In the genomic region with DNA sequence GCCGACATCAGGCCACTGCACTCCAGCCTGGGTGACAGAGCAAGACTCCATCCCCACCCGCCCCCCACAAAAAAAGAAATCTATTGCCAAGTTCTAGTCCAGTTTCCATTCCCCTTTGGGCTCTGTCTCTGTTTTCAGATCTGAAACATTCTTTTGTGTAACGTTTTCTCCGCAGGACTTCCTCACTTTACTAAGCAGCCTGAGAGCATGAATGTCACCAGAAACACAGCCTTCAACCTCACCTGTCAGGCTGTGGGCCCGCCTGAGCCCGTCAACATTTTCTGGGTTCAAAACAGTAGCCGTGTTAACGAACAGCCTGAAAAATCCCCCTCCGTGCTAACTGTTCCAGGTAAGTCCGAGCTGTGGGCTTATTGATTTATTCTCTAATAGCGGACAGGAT, we compare ENCODE assay signal across 19 cellular contexts. TPM values are rescaled to one million over a fixed set of nuclear protein-coding genes. Genes with fewer than 3 reads are reported as not detected.
DNase-seq lines count a peak whose midpoint lies in the region; ATAC-seq, FAIRE-seq and TF ChIP-seq lines count a peak whose summit lies in the region.
"Had no signal": no experiment of that assay in that cellular context is flagged by ENCODE, and none has a peak within 500 bp of the region (broad histone marks: within the 10 kb centered on the region; RNA-seq: fewer than 3 reads in every experiment).

No MANE protein-coding gene starts in this region.

- no peak overlapping the region for H3K9ac ChIP-seq in mammary epithelial cell (ENCODE audit: insufficient read depth, low read length)

- H3K4me3 ChIP-seq in mammary epithelial cell (replicated peaks in 1 of 3; ENCODE audit: insufficient read depth in 1 of 3, low read depth in 2 of 3, low read length in 3 of 3) (no peak overlapping the region), dorsolateral prefrontal cortex (no peak overlapping the region), pancreas (no peak overlapping the region), transverse colon (no peak overlapping the region)
- H3K4me3 ChIP-seq: GM12878 had no signal

- H3K27ac ChIP-seq in mammary epithelial cell (ENCODE audit: insufficient read depth, low read depth, low read length), result no peak overlapping the region
- H3K27ac ChIP-seq in dorsolateral prefrontal cortex, result peak overlapping the region in 58 of 59 donors; percentile 59 to 95 (median 86)
- peak overlapping the region in 3 of 4 donors; percentile 57 to 79 (median 75) for H3K27ac ChIP-seq in pancreas
- peak overlapping the region; percentile 70 to 84 (median 78) for H3K27ac ChIP-seq in transverse colon

- intact Hi-C loops in MCF 10A (cut with micrococcal nuclease), result no loop called here
- intact Hi-C loops in mammary epithelial cell (cut with micrococcal nuclease), result loop anchor here (2.0 kb wide), 2 partner anchors 28 to 60 kb away; no protein-coding TSS in a partner anchor
- intact Hi-C loops in dorsolateral prefrontal cortex (cut with DNase I), result no loop called here
- intact Hi-C loops in pancreas (cut with DNase I), result no loop called here
- intact Hi-C loops in transverse colon (cut with DNase I; ENCODE audit: low total_unique reads), result no loop called here

- no peak for DNase-seq in MCF 10A (ENCODE audit: unreplicated experiment)
- no peak for DNase-seq in mammary epithelial cell
- DNase-seq in dorsolateral prefrontal cortex, result no peak
- DNase-seq in pancreas, result no peak
- no peak for DNase-seq in transverse colon
- no peak for DNase-seq in activated naive CD4-positive, alpha-beta T cell (lab: John Stamatoyannopoulos, UW)
- DNase-seq in activated effector memory CD4-positive, alpha-beta T cell treated with Interleukin-2 at 50 U/mL for 16 hours, result no peak
- no peak for DNase-seq in NCI-H524 treated with DMSO at 0.1 percent for 48 hours (lab: John Stamatoyannopoulos, UW)
- DNase-seq: 8988T; activated CD4-positive, alpha-beta T cell treated with anti-CD3 and anti-CD28 coated beads, Interleukin-2, amount 50 U/mL, for 48 hours; activated naive CD8-positive, alpha-beta T cell treated with anti-CD3 and anti-CD28 coated beads, Interleukin-2, amount 10 ng/mL, durations not matched to agents 7 days and 5 days; activated T-cell treated with anti-CD3 and anti-CD28 coated beads, Interleukin-2, amount 50 U/mL, for 4 hours; foreskin melanocyte; NCI-H1694; stimulated activated CD4-positive, alpha-beta T cell treated with anti-CD3 and anti-CD28 coated beads, Interleukin-4, amount 100 ng/mL, for 1 hour had no signal

- TF ChIP-seq EP300 in transverse colon (IDR thresholded peaks at IDR 0.05; ENCODE audit: low read depth), result no peak

- TF ChIP-seq CTCF in MCF 10A (IDR thresholded peaks at IDR 0.05; ENCODE audit: unreplicated experiment) (no peak), mammary epithelial cell (conservative IDR thresholded peaks at IDR 0.05 in 1 of 2, IDR thresholded peaks at IDR 0.05 in 1 of 2; ENCODE audit: extremely low read depth in 1 of 2, insufficient read depth in 1 of 2, low read depth in 1 of 2, low read length in 2 of 2) (no peak), dorsolateral prefrontal cortex (IDR thresholded peaks at IDR 0.05 in 54 of 56, conservative IDR thresholded peaks at IDR 0.05 in 2 of 56; ENCODE audit: low read depth in 1 of 56, partially characterized antibody in 56 of 56) (no peak), pancreas (IDR thresholded peaks at IDR 0.05) (no peak), transverse colon (IDR thresholded peaks at IDR 0.05) (no peak)

- no TSS peak for BruUV-seq in MCF 10A (replicated peaks; lab: Mats Ljungman, UMichigan)
- BruUV-seq in mammary epithelial cell (replicated peaks; lab: Mats Ljungman, UMichigan), result no TSS peak

- H3K27ac Mint-ChIP-seq in MCF 10A (ENCODE audit: low read depth, unreplicated experiment), result peak overlapping the region; percentile 51
- H3K27ac Mint-ChIP-seq: activated naive CD8-positive, alpha-beta T cell treated with anti-CD3 and anti-CD28 coated beads, Interleukin-2, amount 10 ng/mL, durations not matched to agents 7 days and 5 days had no signal

- H3K4me1 Mint-ChIP-seq in MCF 10A (ENCODE audit: insufficient read depth, unreplicated experiment), result peaks cover 6% of the 10 kb centered on the region
- H3K4me1 Mint-ChIP-seq: activated naive CD8-positive, alpha-beta T cell treated with anti-CD3 and anti-CD28 coated beads, Interleukin-2, amount 10 ng/mL, durations not matched to agents 7 days and 5 days had no signal

- H3K4me1 ChIP-seq in mammary epithelial cell (ENCODE audit: insufficient read depth, low read length) (peaks cover 16% of the 10 kb centered on the region), pancreas (peaks cover 18 to 31% (median 22%) of the 10 kb centered on the region in 3 donors), transverse colon (peaks cover 21 to 31% (median 28%) of the 10 kb centered on the region in 4 donors)

- TF ChIP-seq POLR2A in transverse colon (IDR thresholded peaks at IDR 0.05), result no peak

- 74% methylated on average over 10 of the region's 11 CpGs for WGBS in mammary epithelial cell (ENCODE audit: low coverage, missing lambda C conversion rate)
- 50 to 60% methylated on average over 11 of the region's 11 CpGs for WGBS in pancreas, 2 donors
- WGBS in transverse colon (ENCODE audit: low coverage in 1 of 2), 2 donors, result 91 to 93% methylated on average over 6 to 11 of the region's 11 CpGs

- no peaks in the 10 kb centered on the region for H3K79me2 ChIP-seq in mammary epithelial cell (ENCODE audit: insufficient read depth, low read length)

- no peak overlapping the region for H3K4me3 Mint-ChIP-seq in MCF 10A (ENCODE audit: unreplicated experiment)
- H3K4me3 Mint-ChIP-seq: activated naive CD8-positive, alpha-beta T cell treated with anti-CD3 and anti-CD28 coated beads, Interleukin-2, amount 10 ng/mL, durations not matched to agents 7 days and 5 days; activated T-cell treated with anti-CD3 and anti-CD28 coated beads, Interleukin-2, amount 50 U/mL, for 4 hours; neural crest cell had no signal

- H3K36me3 Mint-ChIP-seq in MCF 10A (ENCODE audit: insufficient read depth, unreplicated experiment), result no peaks in the 10 kb centered on the region
- H3K36me3 Mint-ChIP-seq: activated naive CD8-positive, alpha-beta T cell treated with anti-CD3 and anti-CD28 coated beads, Interleukin-2, amount 10 ng/mL, durations not matched to agents 7 days and 5 days had no signal

- no peak overlapping the region for H2AFZ ChIP-seq in mammary epithelial cell (ENCODE audit: low read depth, low read length)

- H3K9me3 ChIP-seq in mammary epithelial cell (replicated peaks; ENCODE audit: insufficient read depth, low read length) (no peaks in the 10 kb centered on the region), pancreas (no peaks in the 10 kb centered on the region), transverse colon (no peaks in the 10 kb centered on the region)

- in situ Hi-C loops in mammary epithelial cell (cut with MboI; ENCODE audit: low sequenced_read_pairs in 2 of 2) (no loop called here), transverse colon (cut with MboI; ENCODE audit: low pct_ligation_motif_present in 1 of 4, low pct_unique_long_range_greater_than_20kb in 1 of 4, low sequenced_read_pairs in 3 of 4) (no loop called here)

- H3K36me3 ChIP-seq in mammary epithelial cell (ENCODE audit: insufficient read depth, low read length) (no peaks in the 10 kb centered on the region), pancreas (no peaks in the 10 kb centered on the region), transverse colon (no peaks in the 10 kb centered on the region)

- no peaks in the 10 kb centered on the region for H3K9me3 Mint-ChIP-seq in MCF 10A (ENCODE audit: unreplicated experiment)
- H3K9me3 Mint-ChIP-seq: activated naive CD8-positive, alpha-beta T cell treated with anti-CD3 and anti-CD28 coated beads, Interleukin-2, amount 10 ng/mL, durations not matched to agents 7 days and 5 days; activated T-cell treated with anti-CD3 and anti-CD28 coated beads, Interleukin-2, amount 50 U/mL, for 4 hours; neural crest cell had no signal

- H3K4me2 ChIP-seq in mammary epithelial cell (ENCODE audit: insufficient read depth, low read depth, low read length), result no peak overlapping the region

- CTCF ChIA-PET in MCF 10A (lab: Yijun Ruan, JAX), result no interaction called here
- CTCF ChIA-PET in mammary epithelial cell (lab: Charles Lee; ENCODE audit: low non-redundant PET), result no interaction called here

- POLR2A ChIA-PET in MCF 10A (lab: Yijun Ruan, JAX), result interaction anchor here (1.0 to 2.4 kb wide), 7 partner anchors 9 to 86 kb away, joined by 3 to 6 read pairs (median 4); a partner anchor contains a TSS

- H3K27me3 ChIP-seq in mammary epithelial cell (ENCODE audit: insufficient read depth, low read length), result peaks cover 5% of the 10 kb centered on the region
- no peaks in the 10 kb centered on the region for H3K27me3 ChIP-seq in dorsolateral prefrontal cortex
- H3K27me3 ChIP-seq in pancreas, result no peaks in the 10 kb centered on the region
- no peaks in the 10 kb centered on the region for H3K27me3 ChIP-seq in transverse colon

- dilution Hi-C loops in mammary epithelial cell (cut with HindIII; ENCODE audit: low sequenced_read_pairs), result no loop called here

- ATAC-seq in pancreas, result no peak
- ATAC-seq: activated T-cell treated with anti-CD3 and anti-CD28 coated beads, Interleukin-2, amount 50 U/mL, for 4 hours; GM12878 had no signal

- H4K20me1 ChIP-seq in mammary epithelial cell (ENCODE audit: insufficient read depth, low read length), result no peaks in the 10 kb centered on the region

- no peak for FAIRE-seq in pancreas (lab: Jason Lieb, UNC)
- FAIRE-seq: G401.6, GM12878, HTR-8/SVneo had no signal

- peaks cover 57% of the 10 kb centered on the region for H3K27me3 Mint-ChIP-seq in MCF 10A (ENCODE audit: insufficient read depth, unreplicated experiment)
- H3K27me3 Mint-ChIP-seq: activated naive CD8-positive, alpha-beta T cell treated with anti-CD3 and anti-CD28 coated beads, Interleukin-2, amount 10 ng/mL, durations not matched to agents 7 days and 5 days had no signal

RNA-seq across cellular contexts. Expression of a gene that starts 48.8 kb away (rescaled TPM):
- total RNA-seq in MCF 10A (2022), result 0.19 and 0.49 TPM in 2 replicates
- total RNA-seq in mammary epithelial cell, result under 1 TPM; under 0.01 to 0.19 TPM
- 0.05 TPM for polyA plus RNA-seq in mammary epithelial cell
- not detected for polyA minus RNA-seq in mammary epithelial cell
- total RNA-seq in dorsolateral prefrontal cortex, result 10 to 100 TPM in 119 of 120 experiments, 1 to 10 TPM in 1; 9.8 to 72.4 (median 25.3) TPM
- total RNA-seq in pancreas, result 10 to 100 TPM in 1 of 6 donors, 1 to 10 TPM in 5; 4.5 to 13.9 (median 6.4) TPM
- 1 to 10 TPM; 2.8 to 3.5 TPM for polyA plus RNA-seq in pancreas
- 10 to 100 TPM; 10.8 to 28.6 (median 11.6) TPM for total RNA-seq in transverse colon
